8 cellular contexts compared by ENCODE assay signal in the genomic region with DNA sequence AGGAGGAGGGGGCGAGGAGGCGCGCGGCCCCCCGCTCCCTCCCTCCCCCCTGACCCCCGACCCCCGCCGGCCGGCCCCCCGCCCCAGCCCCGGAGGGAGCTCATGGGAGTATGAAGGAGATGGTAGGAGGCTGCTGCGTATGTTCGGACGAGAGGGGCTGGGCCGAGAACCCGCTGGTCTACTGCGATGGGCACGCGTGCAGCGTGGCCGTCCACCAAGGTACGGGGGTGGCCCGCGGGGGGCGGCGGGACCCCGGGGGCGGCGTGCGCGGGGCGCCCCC. TPM values are rescaled to one million over a fixed set of nuclear protein-coding genes. Genes with fewer than 3 reads are reported as not detected.
A peak's percentile ranks its signal among the peaks of the same experiment; 100 is the strongest.
DNase-seq lines count a peak whose midpoint lies in the region; ATAC-seq and TF ChIP-seq lines count a peak whose summit lies in the region.

No MANE protein-coding gene starts in this region.

- H3K4me1 ChIP-seq in RWPE2 (ENCODE audit: insufficient read depth, poor library complexity, severe bottlenecking) (no peaks in the 10 kb centered on the region), psoas muscle (peaks cover 56% of the 10 kb centered on the region)

- no peak for TF ChIP-seq POLR2A in erythroblast (IDR thresholded peaks at IDR 0.05; ENCODE audit: low read length)

- ATAC-seq in RWPE2 (ENCODE audit: low read depth) = no peak
- no peak for ATAC-seq in psoas muscle
- no peak for ATAC-seq in HG03469 (IDR thresholded peaks at IDR 0.05; ENCODE audit: unreplicated experiment)
- ATAC-seq in esophagus mucosa = no peak

- H3K36me3 ChIP-seq in RWPE2 (ENCODE audit: low read depth) (peaks cover 22% of the 10 kb centered on the region), psoas muscle (ENCODE audit: insufficient read depth in 1 of 2, low read depth in 1 of 2) (peaks cover 0 to 31% of the 10 kb centered on the region in 2 donors)

- peak overlapping the region; percentile 78 for H3K27ac ChIP-seq in RWPE2 (ENCODE audit: poor library complexity, severe bottlenecking)
- peak overlapping the region; percentile 98 for H3K27ac ChIP-seq in psoas muscle

- H3K4me3 ChIP-seq in RWPE2 (ENCODE audit: severe bottlenecking) (peak overlapping the region; percentile 54), psoas muscle (peak overlapping the region; percentile 97)

- no peaks in the 10 kb centered on the region for H3K27me3 ChIP-seq in RWPE2 (ENCODE audit: insufficient read depth, poor library complexity, severe bottlenecking)
- H3K27me3 ChIP-seq in psoas muscle (ENCODE audit: insufficient read depth in 3 of 3, low read length in 2 of 3) = no peaks in the 10 kb centered on the region

- intact Hi-C loops in psoas muscle (cut with DNase I) = no loop called here

- DNase-seq in GM10266 (ENCODE audit: extremely low spot score) = peak; percentile 74
- no peak for DNase-seq in RWPE2 (ENCODE audit: low spot score)
- DNase-seq in erythroblast (lab: John Stamatoyannopoulos, UW) = peak; percentile 50 to 57
- no peak for DNase-seq in psoas muscle
- no peak for DNase-seq in NCI-H82 (lab: John Stamatoyannopoulos, UW)
- DNase-seq in cortex of kidney (lab: John Stamatoyannopoulos, UW) = no peak

- TF ChIP-seq CTCF in GM10266 (IDR thresholded peaks at IDR 0.05; ENCODE audit: control insufficient read depth, insufficient read depth, low read depth, missing control alignments) (no peak), RWPE2 (IDR thresholded peaks at IDR 0.05; ENCODE audit: poor library complexity, severe bottlenecking) (no peak), psoas muscle (IDR thresholded peaks at IDR 0.05) (no peak)

- WGBS in psoas muscle, 3 donors = 0 to 3% (median 1%) methylated on average over 2 to 32 of the region's 32 CpGs

- H3K9me3 ChIP-seq in RWPE2 (ENCODE audit: severe bottlenecking) (no peaks in the 10 kb centered on the region), psoas muscle (no peaks in the 10 kb centered on the region)

RNA-seq across cellular contexts. Expression of gene MLLT6, which starts 0.4 kb away (rescaled TPM):
- total RNA-seq in psoas muscle = 100 to 1,000 TPM in 1 of 4 donors, 10 to 100 TPM in 3; 78.5 to 120 (median 84.9) TPM
- 10 to 100 TPM; 16.3 to 50.2 (median 25.5) TPM for polyA plus RNA-seq in psoas muscle
- total RNA-seq in esophagus mucosa = 40.2 TPM

RNA-seq across cellular contexts. Expression of gene CISD3, which starts 24.7 kb away (rescaled TPM):
- 10 to 100 TPM; 29.9 to 45.5 (median 37.4) TPM for total RNA-seq in psoas muscle
- polyA plus RNA-seq in psoas muscle = 10 to 100 TPM; 39.6 to 83.6 (median 41.5) TPM
- total RNA-seq in esophagus mucosa = 28.6 TPM

RNA-seq across cellular contexts. Expression of gene EPOP, which starts 30.7 kb away (rescaled TPM):
- total RNA-seq in psoas muscle (1 to 10 TPM in 1 of 4 donors, under 1 TPM in 3; 0.21 to 1.2 (median 0.63) TPM), esophagus mucosa (4.9 TPM)
- 1 to 10 TPM in 1 of 3 donors, under 1 TPM in 2; 0.21 to 1.1 (median 0.44) TPM for polyA plus RNA-seq in psoas muscle

RNA-seq across cellular contexts. Expression of gene PCGF2, which starts 42.7 kb away (rescaled TPM):
- total RNA-seq in psoas muscle = 10 to 100 TPM in 1 of 4 donors, 1 to 10 TPM in 3; 7.1 to 10.8 (median 7.5) TPM
- 1 to 10 TPM; 3.3 to 5.8 (median 5.1) TPM for polyA plus RNA-seq in psoas muscle
- 18.0 TPM for total RNA-seq in esophagus mucosa

RNA-seq across cellular contexts. Expression of gene PSMB3, which starts 47.1 kb away (rescaled TPM):
- total RNA-seq in psoas muscle (100 to 1,000 TPM; 112 to 209 (median 184) TPM), esophagus mucosa (179 TPM)
- polyA plus RNA-seq in psoas muscle = 100 to 1,000 TPM; 286 to 463 (median 332) TPM

Comparison
In these comparisons a context has a peak if more than half of its experiments do, and no peak if none do; other contexts are left out.
1. DNase-seq: peak in GM10266 (single experiment) and erythroblast (2 of 2); none in RWPE2 (single experiment), psoas muscle (0 of 2), NCI-H82 (single experiment) and cortex of kidney (single experiment).